Comparison of ENCODE assay signal across 16 cellular contexts in genomic region chr14:37588667-37588955, GRCh38. TPM values are rescaled to one million over a fixed set of nuclear protein-coding genes. Genes with fewer than 3 reads are reported as not detected.
DNase-seq lines count a peak whose midpoint lies in the region; TF ChIP-seq lines count a peak whose summit lies in the region.
"Had no signal": no experiment of that assay in that cellular context is flagged by ENCODE, and none has a peak within 500 bp of the region (broad histone marks: within the 10 kb centered on the region; RNA-seq: fewer than 3 reads in every experiment).

No MANE protein-coding gene starts in this region.

- intact Hi-C loops in stomach (cut with DNase I; ENCODE audit: low total_unique reads), result no loop called here

- H3K27me3 ChIP-seq in NT2/D1 (ENCODE audit: insufficient read depth, insufficient read length) (peaks cover 100% of the 10 kb centered on the region), stomach (peaks cover 43 to 100% (median 71%) of the 10 kb centered on the region in 3 donors)

- H3K9ac ChIP-seq in NT2/D1 (ENCODE audit: insufficient read length, low read depth), result no peak overlapping the region

- peak overlapping the region; percentile 24 for H3K4me3 ChIP-seq in NT2/D1 (ENCODE audit: insufficient read length, low read depth)
- peak overlapping the region; percentile 42 for H3K4me3 ChIP-seq in iPS-18c (ENCODE audit: insufficient read depth, low read depth, low read length)
- H3K4me3 ChIP-seq in stomach, result peak overlapping the region; percentile 47 to 67 (median 58)
- H3K4me3 ChIP-seq: body of pancreas had no signal

- H3K4me1 ChIP-seq in NT2/D1 (ENCODE audit: insufficient read depth, insufficient read length), result no peaks in the 10 kb centered on the region
- H3K4me1 ChIP-seq in stomach, result peaks cover 16 to 45% (median 30%) of the 10 kb centered on the region in 4 donors

- peak overlapping the region; percentile 86 to 96 (median 92) for H3K27ac ChIP-seq in stomach
- H3K27ac ChIP-seq: body of pancreas had no signal

- H3K9me3 ChIP-seq in NT2/D1 (ENCODE audit: insufficient read depth, low read length), result no peaks in the 10 kb centered on the region; the same call in 1 of the 2 replicates
- H3K9me3 ChIP-seq in iPS-18c (ENCODE audit: control insufficient read depth, insufficient read depth, low read length), result no peaks in the 10 kb centered on the region
- H3K9me3 ChIP-seq in stomach, result no peaks in the 10 kb centered on the region
- H3K9me3 ChIP-seq: body of pancreas had no signal

- H3K36me3 ChIP-seq in NT2/D1 (ENCODE audit: insufficient read depth, insufficient read length, low read length), result no peaks in the 10 kb centered on the region
- peaks cover 0 to 4% (median 2%) of the 10 kb centered on the region in 4 donors for H3K36me3 ChIP-seq in stomach

- TF ChIP-seq EP300 in stomach (IDR thresholded peaks at IDR 0.05), result no peak

- WGBS in stomach, 5 donors, result 2 to 14% (median 7%) methylated on average over 6 of the region's 6 CpGs

- TF ChIP-seq POLR2A in stomach (IDR thresholded peaks at IDR 0.05), result no peak

- peak; percentile 76 for DNase-seq in NCI-H1105 treated with DMSO at 0.1 percent for 48 hours (lab: John Stamatoyannopoulos, UW)
- no peak for DNase-seq in NCI-H1105 (lab: John Stamatoyannopoulos, UW)
- DNase-seq in NT2/D1 (ENCODE audit: low read depth, low spot score), result no peak
- DNase-seq in stomach, result no peak
- no peak for DNase-seq in OCI-M2 (lab: John Stamatoyannopoulos, UW; ENCODE audit: unreplicated experiment)
- no peak for DNase-seq in HuH-7.5 (ENCODE audit: low spot score)
- DNase-seq in GM19240 (ENCODE audit: insufficient read length, low spot score), result no peak
- DNase-seq: activated B cell treated with CpG ODN at 0.5 μM for 24 hours; activated T-cell treated with anti-CD3 and anti-CD28 coated beads, Interleukin-2, amount 50 U/mL, for 72 hours; body of pancreas; erythroblast; SIG-M5; stimulated activated naive CD4-positive, alpha-beta T cell had no signal

- TF ChIP-seq CTCF in stomach (IDR thresholded peaks at IDR 0.05), result no peak

RNA-seq across cellular contexts. Expression of gene FOXA1, which starts 6.4 kb away (rescaled TPM):
- 100 to 1,000 TPM in 2 of 5 donors, 10 to 100 TPM in 2, under 1 TPM in 1; 0.58 to 147 (median 70.5) TPM for total RNA-seq in stomach
- polyA plus RNA-seq in stomach, result 10 to 100 TPM; 17.4 to 29.4 (median 24.3) TPM
- total RNA-seq: activated B cell treated with CpG ODN at 0.5 μM for 24 hours had no signal
- polyA plus RNA-seq: neural cell had no signal

RNA-seq across cellular contexts. Expression of gene TTC6, which starts 6.8 kb away (rescaled TPM):
- total RNA-seq in stomach, result 100 to 1,000 TPM in 1 of 5 donors, 10 to 100 TPM in 4; 20.6 to 184 (median 22.8) TPM
- 1 to 10 TPM in 2 of 3 donors, under 1 TPM in 1; 0.92 to 8.5 (median 8.3) TPM for polyA plus RNA-seq in stomach
- total RNA-seq: activated B cell treated with CpG ODN at 0.5 μM for 24 hours; activated T-cell treated with anti-CD3 and anti-CD28 coated beads, Interleukin-2, amount 50 U/mL, for 72 hours; body of pancreas; HT1080 had no signal
- polyA plus RNA-seq: neural cell had no signal
